In genomic region chr13:49247722-49248432, GRCh38 we compare ENCODE assay signal across 8 cellular contexts. TPM values are rescaled to one million over a fixed set of nuclear protein-coding genes. Genes with fewer than 3 reads are reported as not detected.
A peak's percentile ranks its signal among the peaks of the same experiment; 100 is the strongest.
DNase-seq lines count a peak whose midpoint lies in the region; ATAC-seq and TF ChIP-seq lines count a peak whose summit lies in the region.

TSS of gene CDADC1 (plus strand) at chr13:49247925. CDS start at chr13:49248038, 113 bp downstream.

- DNase-seq in CD4-positive, CD25-positive, alpha-beta regulatory T cell = peak; percentile 74 to 91 (median 82)
- DNase-seq in NK-92 (lab: John Stamatoyannopoulos, UW; ENCODE audit: unreplicated experiment) (peak; percentile 29), lung (ENCODE audit: low spot score) (peak; percentile 99)
- peak; percentile 62 to 84 for DNase-seq in activated CD8-positive, alpha-beta memory T cell treated with anti-CD3 and anti-CD28 coated beads for 1 hour (ENCODE audit: extremely low read depth in 1 of 2, low read depth in 1 of 2)
- peak; percentile 70 for DNase-seq in effector CD4-positive, alpha-beta T cell
- peak; percentile 70 to 82 (median 76) for DNase-seq in stimulated activated CD4-positive, alpha-beta T cell treated with anti-CD3 and anti-CD28 coated beads, TNF-alpha, amount 100 ng/mL, for 4 hours (ENCODE audit: low read depth in 3 of 3)

- H3K27me3 ChIP-seq in CD4-positive, CD25-positive, alpha-beta regulatory T cell (ENCODE audit: control insufficient read depth, insufficient read depth, low read length) = peaks cover 5% of the 10 kb centered on the region
- no peaks in the 10 kb centered on the region for H3K27me3 ChIP-seq in lung (ENCODE audit: control insufficient read depth, insufficient read depth)

- peaks cover 4% of the 10 kb centered on the region for H3K27me3 Mint-ChIP-seq in CD4-positive, CD25-positive, alpha-beta regulatory T cell

- no peak for TF ChIP-seq CTCF in lung (IDR thresholded peaks at IDR 0.05; ENCODE audit: control extremely low read depth, extremely low read depth)

- peak within 1 kb of the TSS; percentile 94 to 99 (median 98) for H3K4me3 Mint-ChIP-seq in CD4-positive, CD25-positive, alpha-beta regulatory T cell

- H3K27ac Mint-ChIP-seq in CD4-positive, CD25-positive, alpha-beta regulatory T cell = peak within 1 kb of the TSS; percentile 96 to 99 (median 98)

- peaks cover 37% of the 10 kb centered on the region for H3K4me1 ChIP-seq in CD4-positive, CD25-positive, alpha-beta regulatory T cell (ENCODE audit: control insufficient read depth, insufficient read depth, low read length, poor library complexity, severe bottlenecking)
- H3K4me1 ChIP-seq in lung (ENCODE audit: control insufficient read depth in 2 of 2, insufficient read depth in 2 of 2, low read length in 2 of 2) = peaks cover 0 to 2% of the 10 kb centered on the region in 2 donors

- 0% methylated on average over 42 of the region's 42 CpGs for WGBS in lung, 2 donors

- H3K36me3 Mint-ChIP-seq in CD4-positive, CD25-positive, alpha-beta regulatory T cell = peaks cover 9% of the 10 kb centered on the region

- H3K27ac ChIP-seq in CD4-positive, CD25-positive, alpha-beta regulatory T cell (ENCODE audit: insufficient read depth, low read length, poor library complexity, severe bottlenecking) = peak within 1 kb of the TSS; percentile 84
- H3K27ac ChIP-seq in lung (ENCODE audit: low read depth in 1 of 2, low read length in 1 of 2) = peak within 1 kb of the TSS; percentile 85 to 97

- ATAC-seq in CD4-positive, CD25-positive, alpha-beta regulatory T cell (ENCODE audit: low read depth in 2 of 2) = peak; percentile 78
- ATAC-seq in GM19397 (IDR thresholded peaks at IDR 0.05; ENCODE audit: unreplicated experiment) (peak; percentile 97), HG03575 (IDR thresholded peaks at IDR 0.05; ENCODE audit: extremely low read depth, insufficient number of reproducible peaks, low FRiP score, unreplicated experiment) (peak; percentile 82), lung (ENCODE audit: insufficient read depth, low FRiP score) (peak; percentile 96)

- H3K4me1 Mint-ChIP-seq in CD4-positive, CD25-positive, alpha-beta regulatory T cell = peaks cover 30 to 56% (median 43%) of the 10 kb centered on the region in 4 donors

- H3K9me3 ChIP-seq in CD4-positive, CD25-positive, alpha-beta regulatory T cell (ENCODE audit: control insufficient read depth in 2 of 2, low read length in 2 of 2) = no peaks in the 10 kb centered on the region
- H3K9me3 ChIP-seq in lung (ENCODE audit: control insufficient read depth in 2 of 2, insufficient read depth in 1 of 2, low read length in 1 of 2) = no peaks in the 10 kb centered on the region

- peaks cover 0 to 2% (median 0%) of the 10 kb centered on the region in 7 donors for H3K9me3 Mint-ChIP-seq in CD4-positive, CD25-positive, alpha-beta regulatory T cell

- peak within 1 kb of the TSS; percentile 96 for H3K4me3 ChIP-seq in CD4-positive, CD25-positive, alpha-beta regulatory T cell (ENCODE audit: low read depth, low read length)
- H3K4me3 ChIP-seq in lung = peak within 1 kb of the TSS; percentile 83

- H3K36me3 ChIP-seq in CD4-positive, CD25-positive, alpha-beta regulatory T cell (ENCODE audit: control insufficient read depth, insufficient read depth, low read length) = no peaks in the 10 kb centered on the region
- H3K36me3 ChIP-seq in lung (ENCODE audit: control insufficient read depth in 2 of 2, insufficient read depth in 2 of 2, low read length in 2 of 2) = peaks cover 2 to 3% of the 10 kb centered on the region in 2 donors

RNA-seq across cellular contexts. Expression of gene CDADC1, which starts in this region (rescaled TPM):
- 16.7 TPM for total RNA-seq in CD4-positive, CD25-positive, alpha-beta regulatory T cell
- 10 to 100 TPM in 3 of 4 donors, 1 to 10 TPM in 1; 8.7 to 11.0 (median 10.5) TPM for polyA plus RNA-seq in CD4-positive, CD25-positive, alpha-beta regulatory T cell
- total RNA-seq in lung = 10 to 100 TPM in 1 of 2 donors, 1 to 10 TPM in 1; 8.9 to 11.6 TPM
- polyA plus RNA-seq in lung = 1 to 10 TPM; 5.2 to 5.3 TPM

Comparison
In these comparisons a context has a peak if more than half of its experiments do, and no peak if none do; other contexts are left out.
1. Peak in every context shown above with its lines: DNase-seq, ATAC-seq, H3K4me3 ChIP-seq and H3K27ac ChIP-seq.
2. DNase-seq: peak in every context shown above with its lines; median percentile 99 in lung; 82 in CD4-positive, CD25-positive, alpha-beta regulatory T cell; 76 in stimulated activated CD4-positive, alpha-beta T cell treated with anti-CD3 and anti-CD28 coated beads, TNF-alpha, amount 100 ng/mL, for 4 hours; 73 in activated CD8-positive, alpha-beta memory T cell treated with anti-CD3 and anti-CD28 coated beads for 1 hour; 70 in effector CD4-positive, alpha-beta T cell; 29 in NK-92.